In the genomic region with DNA sequence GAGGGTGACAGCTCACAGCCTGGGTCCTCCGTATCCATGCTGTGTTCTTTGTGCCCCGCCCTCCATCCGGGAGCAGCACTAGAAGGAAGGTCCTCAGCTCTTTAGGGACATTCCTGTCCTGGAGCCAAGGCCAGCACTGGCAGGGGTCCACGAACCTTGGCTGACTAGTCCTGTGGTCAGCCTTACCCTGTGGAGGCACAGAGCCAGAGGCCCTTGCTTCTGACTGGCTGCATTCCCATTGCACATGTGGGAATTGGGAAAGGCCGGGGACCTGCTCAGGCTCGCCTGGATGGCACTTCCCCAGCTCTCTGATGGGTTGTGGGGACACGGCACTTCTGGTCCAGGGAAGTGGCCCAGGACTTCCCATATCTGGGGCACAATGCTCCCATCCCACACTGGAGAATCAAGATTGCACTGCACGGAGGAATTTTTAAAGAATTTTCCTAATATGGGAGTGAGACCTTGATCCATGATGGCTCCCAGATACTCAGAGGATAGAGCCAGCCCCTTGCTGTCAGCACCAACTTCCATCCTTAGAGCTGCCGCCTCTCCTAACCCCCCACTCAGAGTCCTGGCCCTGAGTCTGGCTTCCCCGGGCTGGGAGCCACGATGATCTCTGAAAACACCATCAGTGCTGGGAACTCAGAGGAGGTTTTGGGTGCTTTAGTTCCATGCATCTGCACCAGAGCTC, we compare ENCODE assay signal across 8 cellular contexts. TPM values are rescaled to one million over a fixed set of nuclear protein-coding genes. Genes with fewer than 3 reads are reported as not detected.
DNase-seq lines count a peak whose midpoint lies in the region; ATAC-seq and TF ChIP-seq lines count a peak whose summit lies in the region.

No MANE protein-coding gene starts in this region.

- no peaks in the 10 kb centered on the region for H3K27me3 ChIP-seq in upper lobe of right lung
- H3K27me3 ChIP-seq in CD8-positive, alpha-beta memory T cell (ENCODE audit: insufficient read depth, low read length, poor library complexity, severe bottlenecking): no peaks in the 10 kb centered on the region

- ATAC-seq in mucosa of descending colon (peak; percentile 32), upper lobe of right lung (peak; percentile 86)

- H3K9me3 Mint-ChIP-seq in CD8-positive, alpha-beta memory T cell: no peaks in the 10 kb centered on the region

- peak overlapping the region; percentile 42 for H3K27ac ChIP-seq in upper lobe of right lung
- no peak overlapping the region for H3K27ac ChIP-seq in CD8-positive, alpha-beta memory T cell (ENCODE audit: low read depth, low read length)

- H3K9me3 ChIP-seq in mucosa of descending colon (no peaks in the 10 kb centered on the region), upper lobe of right lung (no peaks in the 10 kb centered on the region)
- H3K9me3 ChIP-seq in CD8-positive, alpha-beta memory T cell (ENCODE audit: low read length): no peaks in the 10 kb centered on the region

- DNase-seq in NCI-H446 (lab: John Stamatoyannopoulos, UW): peak; percentile 50 to 80
- peak; percentile 75 for DNase-seq in epithelial cell of esophagus (ENCODE audit: low read depth)
- DNase-seq in mucosa of descending colon: peak; percentile 50 to 82 (median 81)
- peak; percentile 96 for DNase-seq in upper lobe of right lung
- no peak for DNase-seq in NCI-H2081 (lab: John Stamatoyannopoulos, UW)
- no peak for DNase-seq in GM13976 (ENCODE audit: low spot score)
- DNase-seq in NCI-H2107 treated with DMSO at 0.1 percent for 48 hours (lab: John Stamatoyannopoulos, UW; ENCODE audit: unreplicated experiment): no peak
- DNase-seq in CD8-positive, alpha-beta memory T cell: no peak

- peaks cover 1 to 13% of the 10 kb centered on the region in 2 donors for H3K27me3 Mint-ChIP-seq in CD8-positive, alpha-beta memory T cell

- H3K27ac Mint-ChIP-seq in CD8-positive, alpha-beta memory T cell: no peak overlapping the region

- intact Hi-C loops in mucosa of descending colon (cut with DNase I, micrococcal nuclease) (no loop called here), upper lobe of right lung (cut with DNase I) (no loop called here)

- no peak overlapping the region for H3K4me3 Mint-ChIP-seq in CD8-positive, alpha-beta memory T cell

- no peak for TF ChIP-seq CTCF in epithelial cell of esophagus (IDR thresholded peaks at IDR 0.05; ENCODE audit: insufficient read depth, low read depth, low read length, missing control alignments)
- no peak for TF ChIP-seq CTCF in mucosa of descending colon (IDR thresholded peaks at IDR 0.05)
- TF ChIP-seq CTCF in upper lobe of right lung (IDR thresholded peaks at IDR 0.05): no peak
- no peak for TF ChIP-seq CTCF in GM13976 (IDR thresholded peaks at IDR 0.05; ENCODE audit: borderline replicate concordance, control extremely low read depth, extremely low read depth, insufficient read depth, missing control alignments)

- peaks cover 18 to 32% (median 24%) of the 10 kb centered on the region in 3 donors for H3K4me1 Mint-ChIP-seq in CD8-positive, alpha-beta memory T cell

- no peaks in the 10 kb centered on the region for H3K36me3 Mint-ChIP-seq in CD8-positive, alpha-beta memory T cell

- CTCF ChIA-PET in CD8-positive, alpha-beta memory T cell (lab: Charles Lee): interaction anchor here (1.0 to 6.4 kb wide), 4 partner anchors 11 to 220 kb away, joined by 3 to 55 read pairs (median 6); no protein-coding TSS in a partner anchor

- H3K4me1 ChIP-seq in mucosa of descending colon (ENCODE audit: low read depth): no peaks in the 10 kb centered on the region
- H3K4me1 ChIP-seq in upper lobe of right lung: peaks cover 52% of the 10 kb centered on the region
- peaks cover 18% of the 10 kb centered on the region for H3K4me1 ChIP-seq in CD8-positive, alpha-beta memory T cell (ENCODE audit: insufficient read depth, low read length)

- POLR2A ChIA-PET in CD8-positive, alpha-beta memory T cell (lab: Charles Lee): no interaction called here

- H3K36me3 ChIP-seq in mucosa of descending colon (ENCODE audit: low read depth): no peaks in the 10 kb centered on the region
- no peaks in the 10 kb centered on the region for H3K36me3 ChIP-seq in upper lobe of right lung
- H3K36me3 ChIP-seq in CD8-positive, alpha-beta memory T cell (ENCODE audit: insufficient read depth, low read length): no peaks in the 10 kb centered on the region

- H3K4me3 ChIP-seq in epithelial cell of esophagus (ENCODE audit: low read length): no peak overlapping the region
- H3K4me3 ChIP-seq in mucosa of descending colon: no peak overlapping the region
- H3K4me3 ChIP-seq in upper lobe of right lung: no peak overlapping the region
- H3K4me3 ChIP-seq in CD8-positive, alpha-beta memory T cell (ENCODE audit: low read length): no peak overlapping the region

- in situ Hi-C loops in GM13976 (cut with MboI; ENCODE audit: low sequenced_read_pairs, unreplicated experiment): no loop called here

RNA-seq across cellular contexts. Expression of a gene that starts 24.7 kb away (rescaled TPM):
- total RNA-seq in mucosa of descending colon (100 to 1,000 TPM in 2 of 3 donors, 10 to 100 TPM in 1; 75.5 to 616 (median 104) TPM), upper lobe of right lung (191 TPM)
- total RNA-seq in CD8-positive, alpha-beta memory T cell: 10 to 100 TPM; 27.4 TPM
- polyA plus RNA-seq in CD8-positive, alpha-beta memory T cell: 3.4 TPM

Comparison
In these comparisons a context has a peak if more than half of its experiments do, and no peak if none do; other contexts are left out.
1. DNase-seq: peak in NCI-H446 (2 of 2), epithelial cell of esophagus (single experiment), mucosa of descending colon (3 of 3) and upper lobe of right lung (single experiment); none in NCI-H2081 (0 of 2), GM13976 (single experiment), NCI-H2107 treated with DMSO at 0.1 percent for 48 hours (single experiment) and CD8-positive, alpha-beta memory T cell (0 of 5).